ENCODE assay signal across 17 cellular contexts in genomic region chr7:102089175-102090098, GRCh38.
DNase-seq lines count a peak whose midpoint lies in the region; ATAC-seq and TF ChIP-seq lines count a peak whose summit lies in the region.
"Had no signal": no experiment of that assay in that cellular context is flagged by ENCODE, and none has a peak within 500 bp of the region (broad histone marks: within the 10 kb centered on the region; RNA-seq: fewer than 3 reads in every experiment).

No MANE protein-coding gene starts in this region.

- no peak overlapping the region for H3K23ac ChIP-seq in IMR-90 (ENCODE audit: low read depth, low read length)

- H3K14ac ChIP-seq in IMR-90 (replicated peaks; ENCODE audit: low read depth, low read length): no peak overlapping the region

- H4K91ac ChIP-seq in IMR-90 (ENCODE audit: insufficient read depth, low read depth, low read length): no peak overlapping the region

- H2BK5ac ChIP-seq in IMR-90 (ENCODE audit: low read depth, low read length, poor library complexity, severe bottlenecking): no peak overlapping the region

- H4K5ac ChIP-seq in IMR-90 (ENCODE audit: low read depth, low read length): no peak overlapping the region

- H3K9me3 ChIP-seq in IMR-90 (ENCODE audit: control insufficient read depth, insufficient read depth, low read length) (peaks cover 8% of the 10 kb centered on the region), endodermal cell (ENCODE audit: control insufficient read depth, low read length) (peaks cover 19% of the 10 kb centered on the region), neutrophil (peaks cover 5% of the 10 kb centered on the region)
- H3K9me3 ChIP-seq: SJSA1 had no signal

- H3K27ac ChIP-seq in IMR-90 (ENCODE audit: insufficient read depth, low read length) (no peak overlapping the region), endodermal cell (ENCODE audit: low read depth, low read length) (no peak overlapping the region), neutrophil (peak overlapping the region; percentile 31)
- H3K27ac ChIP-seq: PC-9, SJSA1 had no signal

- peaks cover 11% of the 10 kb centered on the region; the same call in 1 of the 2 replicates for H4K20me1 ChIP-seq in IMR-90 (ENCODE audit: insufficient read depth, low read length)

- TF ChIP-seq RAD21 in IMR-90 (IDR thresholded peaks at IDR 0.05; ENCODE audit: low read length): no peak

- peaks cover 12 to 27% of the 10 kb centered on the region in 2 experiments for H3K79me1 ChIP-seq in IMR-90 (ENCODE audit: low read depth in 1 of 2, low read length in 2 of 2)

- no peak overlapping the region for H3K9ac ChIP-seq in IMR-90 (ENCODE audit: low read depth, low read length)
- H3K9ac ChIP-seq in endodermal cell (ENCODE audit: extremely low read depth, low read length, poor library complexity, severe bottlenecking): no peak overlapping the region

- POLR2A ChIA-PET in IMR-90 (lab: Charles Lee; ENCODE audit: unreplicated experiment): interaction anchor here (0.6 kb wide), 2 partner anchors 10 to 269 kb away, joined by 3 to 5 read pairs; no protein-coding TSS in a partner anchor

- H3K27ac Mint-ChIP-seq in CD14-positive monocyte: peak overlapping the region; percentile 11 to 85 (median 70)
- H3K27ac Mint-ChIP-seq in endodermal cell: peak overlapping the region; percentile 19

- no peak overlapping the region for H2BK15ac ChIP-seq in IMR-90 (ENCODE audit: low read depth, low read length)

- H3K4me3 ChIP-seq in IMR-90 (ENCODE audit: insufficient read depth, low read depth, low read length) (no peak overlapping the region), endodermal cell (ENCODE audit: low read length) (no peak overlapping the region), neutrophil (ENCODE audit: low read depth in 1 of 2, low read length in 1 of 2) (no peak overlapping the region), foreskin fibroblast (ENCODE audit: low read depth in 1 of 2, low read length in 2 of 2) (no peak overlapping the region)
- H3K4me3 ChIP-seq: PC-9, SJSA1 had no signal

- no peaks in the 10 kb centered on the region for H3K4me1 ChIP-seq in IMR-90 (ENCODE audit: control insufficient read depth, insufficient read depth, low read length)
- peaks cover 4% of the 10 kb centered on the region for H3K4me1 ChIP-seq in endodermal cell (ENCODE audit: control insufficient read depth, insufficient read depth, low read length)
- H3K4me1 ChIP-seq in neutrophil (ENCODE audit: control insufficient read depth in 1 of 2, insufficient read depth in 1 of 2, low read depth in 1 of 2, low read length in 1 of 2): peaks cover 9 to 13% of the 10 kb centered on the region in 2 experiments
- H3K4me1 ChIP-seq: SJSA1 had no signal

- peaks cover 5 to 21% (median 11%) of the 10 kb centered on the region in 7 donors for H3K9me3 Mint-ChIP-seq in CD14-positive monocyte
- H3K9me3 Mint-ChIP-seq in endodermal cell: peaks cover 15% of the 10 kb centered on the region

- H3K36me3 Mint-ChIP-seq in CD14-positive monocyte (peaks cover 22 to 39% of the 10 kb centered on the region in 2 donors), endodermal cell (ENCODE audit: low read depth) (peaks cover 30% of the 10 kb centered on the region)

- H3K27me3 ChIP-seq in IMR-90 (ENCODE audit: control insufficient read depth, insufficient read depth, low read length) (no peaks in the 10 kb centered on the region), endodermal cell (ENCODE audit: control insufficient read depth, insufficient read depth, low read length, poor library complexity, severe bottlenecking) (no peaks in the 10 kb centered on the region), neutrophil (no peaks in the 10 kb centered on the region)
- H3K27me3 ChIP-seq: SJSA1 had no signal

- H3K36me3 ChIP-seq in IMR-90 (ENCODE audit: control insufficient read depth, insufficient read depth, low read length) (0 out of 2 replicates have a peak, but pooled peaks cover 3% of the 10 kb centered on the region), endodermal cell (ENCODE audit: control insufficient read depth, insufficient read depth, low read length) (peaks cover 18% of the 10 kb centered on the region), neutrophil (no peaks in the 10 kb centered on the region)

- H3K18ac ChIP-seq in IMR-90 (ENCODE audit: low read depth, low read length): no peak overlapping the region

- no peak overlapping the region for H3K56ac ChIP-seq in IMR-90 (ENCODE audit: extremely low read depth, insufficient read depth, low read length)

- peaks cover 0 to 1% (median 0%) of the 10 kb centered on the region in 3 donors for H3K27me3 Mint-ChIP-seq in CD14-positive monocyte (ENCODE audit: low read depth in 3 of 3)
- no peaks in the 10 kb centered on the region for H3K27me3 Mint-ChIP-seq in endodermal cell (ENCODE audit: insufficient read depth)
- H3K27me3 Mint-ChIP-seq: CD8-positive, alpha-beta memory T cell had no signal

- H2AK5ac ChIP-seq in IMR-90 (ENCODE audit: low read depth, low read length): no peak overlapping the region

- no peak overlapping the region for H3K4me3 Mint-ChIP-seq in CD14-positive monocyte
- no peak overlapping the region for H3K4me3 Mint-ChIP-seq in endodermal cell
- H3K4me3 Mint-ChIP-seq: CD8-positive, alpha-beta memory T cell had no signal

- TF ChIP-seq POLR2A in IMR-90 (IDR thresholded peaks at IDR 0.05; ENCODE audit: low read depth, low read length): no peak

- no peak for ATAC-seq in IMR-90 (ENCODE audit: low read depth)
- no peak for ATAC-seq in HG03175 (IDR thresholded peaks at IDR 0.05; ENCODE audit: unreplicated experiment)
- no peak for ATAC-seq in HG03432 (IDR thresholded peaks at IDR 0.05; ENCODE audit: unreplicated experiment)

- H3K4me1 Mint-ChIP-seq in CD14-positive monocyte (peaks cover 23% of the 10 kb centered on the region), endodermal cell (peaks cover 24% of the 10 kb centered on the region)

- H2AFZ ChIP-seq in IMR-90 (replicated peaks; ENCODE audit: low read length, poor library complexity): no peak overlapping the region
- H2AFZ ChIP-seq: PC-9 had no signal

- H4K8ac ChIP-seq in IMR-90 (ENCODE audit: low read depth in 2 of 2, low read length in 2 of 2): no peak overlapping the region

- H2BK20ac ChIP-seq in IMR-90 (ENCODE audit: low read depth, low read length): no peak overlapping the region

- CTCF ChIA-PET in IMR-90 (lab: Yijun Ruan, JAX): no interaction called here

- peaks cover 7% of the 10 kb centered on the region; the same call in 1 of the 2 replicates for H3K9me1 ChIP-seq in IMR-90 (ENCODE audit: insufficient read depth, low read length)

- in situ Hi-C loops in IMR-90 (cut with MboI; ENCODE audit: low sequenced_read_pairs): no loop called here

- DNase-seq in CD14-positive monocyte (ENCODE audit: low spot score): no peak
- no peak for DNase-seq in IMR-90
- DNase-seq in endodermal cell: peak; percentile 24
- no peak for DNase-seq in foreskin fibroblast
- no peak for DNase-seq in SKM-1 treated with dmso at 0.1 percent for 144 hours (lab: John Stamatoyannopoulos, UW; ENCODE audit: unreplicated experiment)
- DNase-seq: CD8-positive, alpha-beta memory T cell; KBM-7; NCI-H1048; NCI-H1436 treated with DMSO at 0.1 percent for 48 hours; NCI-H2029 treated with DMSO at 0.1 percent for 48 hours; NCI-H510A treated with DMSO at 0.1 percent for 48 hours; NCI-H82; PC-9 had no signal

- dilution Hi-C loops in IMR-90 (cut with HindIII; ENCODE audit: low sequenced_read_pairs, unreplicated experiment): no loop called here

- no TSS peak for BruUV-seq in IMR-90 (replicated peaks; lab: Mats Ljungman, UMichigan)

- no CpG with 5 or more reads among the region's 4 CpGs for WGBS in IMR-90 (ENCODE audit: extremely low coverage in 2 of 2, insufficient read length in 1 of 2), 2 experiments
- 91 to 97% methylated on average over 2 to 4 of the region's 4 CpGs for WGBS in endodermal cell (ENCODE audit: insufficient coverage in 1 of 2, insufficient read length in 1 of 2), 2 experiments

- H2BK120ac ChIP-seq in IMR-90 (ENCODE audit: low read depth, low read length): no peak overlapping the region

- H3K4ac ChIP-seq in IMR-90 (ENCODE audit: low read depth, low read length): no peak overlapping the region

- H2AK9ac ChIP-seq in IMR-90 (replicated peaks; ENCODE audit: low read depth, low read length, poor library complexity): peak overlapping the region; percentile 29

- intact Hi-C loops in CD14-positive monocyte (cut with micrococcal nuclease): no loop called here
- intact Hi-C loops in IMR-90 (cut with micrococcal nuclease): loop anchor here (10.0 kb wide), 1 partner anchor 55 kb away; no protein-coding TSS in a partner anchor

- TF ChIP-seq CTCF in CD14-positive monocyte (IDR thresholded peaks at IDR 0.05) (no peak), IMR-90 (conservative IDR thresholded peaks at IDR 0.05; ENCODE audit: low read depth, low read length) (no peak), endodermal cell (conservative IDR thresholded peaks at IDR 0.05) (no peak), neutrophil (IDR thresholded peaks at IDR 0.05) (no peak), foreskin fibroblast (IDR thresholded peaks at IDR 0.05; ENCODE audit: low read depth, low read length) (no peak)

- no peak overlapping the region for H3K4me2 ChIP-seq in IMR-90 (ENCODE audit: low read depth, low read length)
- H3K4me2 ChIP-seq: PC-9 had no signal

TF ChIP-seq in IMR-90, 13 proteins besides CTCF, POLR2A, EP300 and RAD21:
- TF ChIP-seq, protein P1, sequence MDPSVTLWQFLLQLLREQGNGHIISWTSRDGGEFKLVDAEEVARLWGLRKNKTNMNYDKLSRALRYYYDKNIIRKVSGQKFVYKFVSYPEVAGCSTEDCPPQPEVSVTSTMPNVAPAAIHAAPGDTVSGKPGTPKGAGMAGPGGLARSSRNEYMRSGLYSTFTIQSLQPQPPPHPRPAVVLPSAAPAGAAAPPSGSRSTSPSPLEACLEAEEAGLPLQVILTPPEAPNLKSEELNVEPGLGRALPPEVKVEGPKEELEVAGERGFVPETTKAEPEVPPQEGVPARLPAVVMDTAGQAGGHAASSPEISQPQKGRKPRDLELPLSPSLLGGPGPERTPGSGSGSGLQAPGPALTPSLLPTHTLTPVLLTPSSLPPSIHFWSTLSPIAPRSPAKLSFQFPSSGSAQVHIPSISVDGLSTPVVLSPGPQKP (IDR thresholded peaks at IDR 0.05; ENCODE audit: borderline replicate concordance, low read depth, low read length): no peak
- TF ChIP-seq CEBPB (IDR thresholded peaks at IDR 0.05; ENCODE audit: low read depth, low read length) (0 out of 2 replicates have a peak, but pooled peaks have one; percentile 1), RCOR1 (IDR thresholded peaks at IDR 0.05; ENCODE audit: insufficient replicate concordance, low read length) (no peak), MAZ (IDR thresholded peaks at IDR 0.05; ENCODE audit: borderline replicate concordance, low read depth, low read length) (no peak)
